ENCODE assay signal across 19 cellular contexts in genomic region chrX:2600564-2600963, GRCh38.
DNase-seq lines count a peak whose midpoint lies in the region; ATAC-seq and TF ChIP-seq lines count a peak whose summit lies in the region.
"Had no signal": no experiment of that assay in that cellular context is flagged by ENCODE, and none has a peak within 500 bp of the region (broad histone marks: within the 10 kb centered on the region; RNA-seq: fewer than 3 reads in every experiment).

No MANE protein-coding gene starts in this region.

- DNase-seq in T-helper 2 cell treated with Interferon-gamma antibody and Interleukin-4, amounts not matched to agents 5 μg/mL and 100 μg/mL, for 36 hours (ENCODE audit: low spot score) = no peak
- no peak for DNase-seq in T-helper 2 cell
- peak; percentile 64 for DNase-seq in myocyte (ENCODE audit: low read depth)
- no peak for DNase-seq in progenitor cell of endocrine pancreas (ENCODE audit: low spot score, unreplicated experiment)
- no peak for DNase-seq in NOMO-1 treated with DMSO at 0.1 percent for 48 hours (lab: John Stamatoyannopoulos, UW; ENCODE audit: unreplicated experiment)
- DNase-seq in COLO829 (ENCODE audit: low spot score) = no peak
- no peak for DNase-seq in NCI-H2029 treated with DMSO at 0.1 percent for 48 hours (lab: John Stamatoyannopoulos, UW)
- DNase-seq: Calu3; CD4-positive, CD25-positive, alpha-beta regulatory T cell; CD8-positive, alpha-beta memory T cell; COR-L47; DMS53; DMS79 treated with DMSO at 0.1 percent for 48 hours; GF-D8; H9 had no signal

- no peak overlapping the region for H3K4me3 Mint-ChIP-seq in T-helper 2 cell treated with Interferon-gamma antibody and Interleukin-4, amounts not matched to agents 5 μg/mL and 100 μg/mL, for 36 hours
- no peak overlapping the region for H3K4me3 Mint-ChIP-seq in progenitor cell of endocrine pancreas (ENCODE audit: low read depth)
- no peak overlapping the region for H3K4me3 Mint-ChIP-seq in stimulated activated memory B cell treated with anti-CD40 and anti-IgM and Interleukin-4, amounts not matched to agents 10 μg/mL and 1 μg/mL and 100 μg/mL, for 72 hours
- H3K4me3 Mint-ChIP-seq: B cell; CD4-positive, CD25-positive, alpha-beta regulatory T cell; CD8-positive, alpha-beta memory T cell; GM23338; H9 had no signal

- H3K9me3 Mint-ChIP-seq in T-helper 2 cell treated with Interferon-gamma antibody and Interleukin-4, amounts not matched to agents 5 μg/mL and 100 μg/mL, for 36 hours = no peaks in the 10 kb centered on the region
- H3K9me3 Mint-ChIP-seq in progenitor cell of endocrine pancreas (ENCODE audit: low read depth) = no peaks in the 10 kb centered on the region
- H3K9me3 Mint-ChIP-seq in stimulated activated memory B cell treated with anti-CD40 and anti-IgM and Interleukin-4, amounts not matched to agents 10 μg/mL and 1 μg/mL and 100 μg/mL, for 72 hours = no peaks in the 10 kb centered on the region
- H3K9me3 Mint-ChIP-seq: CD8-positive, alpha-beta memory T cell; GM23338; H9 had no signal

- ATAC-seq in stimulated activated memory B cell treated with anti-CD40 and anti-IgM and Interleukin-4, amounts not matched to agents 10 μg/mL and 1 μg/mL and 100 μg/mL, for 72 hours = no peak
- ATAC-seq: GM23338, HCT116 had no signal

- peaks cover 4% of the 10 kb centered on the region for H3K4me1 Mint-ChIP-seq in T-helper 2 cell treated with Interferon-gamma antibody and Interleukin-4, amounts not matched to agents 5 μg/mL and 100 μg/mL, for 36 hours (ENCODE audit: low read depth)
- H3K4me1 Mint-ChIP-seq in progenitor cell of endocrine pancreas (ENCODE audit: low read depth) = no peaks in the 10 kb centered on the region
- no peaks in the 10 kb centered on the region for H3K4me1 Mint-ChIP-seq in stimulated activated memory B cell treated with anti-CD40 and anti-IgM and Interleukin-4, amounts not matched to agents 10 μg/mL and 1 μg/mL and 100 μg/mL, for 72 hours

- TF ChIP-seq CTCF in progenitor cell of endocrine pancreas (IDR thresholded peaks at IDR 0.05; ENCODE audit: unreplicated experiment) = no peak

- no peaks in the 10 kb centered on the region for H3K27me3 Mint-ChIP-seq in T-helper 2 cell treated with Interferon-gamma antibody and Interleukin-4, amounts not matched to agents 5 μg/mL and 100 μg/mL, for 36 hours (ENCODE audit: low read depth)
- no peaks in the 10 kb centered on the region for H3K27me3 Mint-ChIP-seq in progenitor cell of endocrine pancreas
- H3K27me3 Mint-ChIP-seq in stimulated activated memory B cell treated with anti-CD40 and anti-IgM and Interleukin-4, amounts not matched to agents 10 μg/mL and 1 μg/mL and 100 μg/mL, for 72 hours = no peaks in the 10 kb centered on the region
- H3K27me3 Mint-ChIP-seq: B cell; CD4-positive, CD25-positive, alpha-beta regulatory T cell; CD8-positive, alpha-beta memory T cell had no signal

- peak overlapping the region; percentile 62 for H3K27ac Mint-ChIP-seq in T-helper 2 cell treated with Interferon-gamma antibody and Interleukin-4, amounts not matched to agents 5 μg/mL and 100 μg/mL, for 36 hours
- H3K27ac Mint-ChIP-seq in progenitor cell of endocrine pancreas = peak overlapping the region; percentile 19
- H3K27ac Mint-ChIP-seq in stimulated activated memory B cell treated with anti-CD40 and anti-IgM and Interleukin-4, amounts not matched to agents 10 μg/mL and 1 μg/mL and 100 μg/mL, for 72 hours = no peak overlapping the region
- H3K27ac Mint-ChIP-seq: B cell; CD4-positive, CD25-positive, alpha-beta regulatory T cell; GM23338 had no signal

- peaks cover 32% of the 10 kb centered on the region for H3K36me3 Mint-ChIP-seq in T-helper 2 cell treated with Interferon-gamma antibody and Interleukin-4, amounts not matched to agents 5 μg/mL and 100 μg/mL, for 36 hours (ENCODE audit: low read depth)
- peaks cover 24% of the 10 kb centered on the region for H3K36me3 Mint-ChIP-seq in progenitor cell of endocrine pancreas (ENCODE audit: insufficient read depth)
- H3K36me3 Mint-ChIP-seq in stimulated activated memory B cell treated with anti-CD40 and anti-IgM and Interleukin-4, amounts not matched to agents 10 μg/mL and 1 μg/mL and 100 μg/mL, for 72 hours = peaks cover 24% of the 10 kb centered on the region
